Comparison of ENCODE assay signal across 28 cellular contexts in the genomic region with DNA sequence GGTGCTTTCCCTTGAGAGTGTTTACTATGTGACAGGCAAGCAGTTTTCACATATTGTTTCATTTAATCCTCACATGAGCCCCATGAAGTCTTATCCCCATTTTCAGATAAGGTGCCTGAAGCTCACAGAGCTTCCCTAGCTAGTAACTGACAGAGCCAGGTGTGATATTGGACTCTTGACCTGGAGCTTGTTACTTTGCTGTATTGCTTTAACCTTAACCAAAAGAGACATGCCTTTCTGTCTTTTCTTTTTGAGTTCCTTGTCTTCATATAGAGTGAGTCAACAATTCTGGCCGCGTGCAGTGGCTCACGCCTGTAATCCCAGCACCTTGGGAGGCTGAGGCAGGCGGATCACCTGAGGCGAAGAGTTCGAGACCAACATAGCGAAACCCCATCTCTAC. TPM values are rescaled to one million over a fixed set of nuclear protein-coding genes. Genes with fewer than 3 reads are reported as not detected.
DNase-seq lines count a peak whose midpoint lies in the region; ATAC-seq and TF ChIP-seq lines count a peak whose summit lies in the region.
"Had no signal": no experiment of that assay in that cellular context is flagged by ENCODE, and none has a peak within 500 bp of the region (broad histone marks: within the 10 kb centered on the region; RNA-seq: fewer than 3 reads in every experiment).

No MANE protein-coding gene starts in this region.

- TF ChIP-seq POLR2A in heart left ventricle (IDR thresholded peaks at IDR 0.05), result no peak

- H3K9me3 ChIP-seq in cardiac muscle cell (ENCODE audit: low read depth) (no peaks in the 10 kb centered on the region), heart left ventricle (no peaks in the 10 kb centered on the region), endocrine pancreas (ENCODE audit: control insufficient read depth, low read length) (no peaks in the 10 kb centered on the region), skeletal muscle tissue (ENCODE audit: control insufficient read depth in 3 of 3, low read length in 3 of 3) (no peaks in the 10 kb centered on the region)
- H3K9me3 ChIP-seq: A549, colonic mucosa, prostate gland, sigmoid colon, tibial nerve had no signal

- H3K9ac ChIP-seq in endocrine pancreas (ENCODE audit: control insufficient read depth, insufficient read depth, low read length) (peak overlapping the region; percentile 8), skeletal muscle tissue (ENCODE audit: low read depth in 1 of 3, low read length in 3 of 3) (no peak overlapping the region)

- ATAC-seq in heart left ventricle, result no peak

- 89 to 96% (median 90%) methylated on average over 7 of the region's 7 CpGs for WGBS in heart left ventricle, 4 donors

- no peak for DNase-seq in cardiac muscle cell (ENCODE audit: low read depth in 1 of 2, low spot score in 1 of 2)
- DNase-seq in heart left ventricle, result no peak
- no peak for DNase-seq in head of caudate nucleus
- DNase-seq in hippocampal formation (lab: John Stamatoyannopoulos, UW), result no peak
- DNase-seq: activated CD4-positive, alpha-beta T cell treated with anti-CD3 and anti-CD28 coated beads for 1 hour; effector CD4-positive, alpha-beta T cell; GOT3; natural killer cell; NCI-H1436 treated with DMSO at 0.1 percent for 48 hours; occipital lobe; sigmoid colon had no signal

- H3K4me3 ChIP-seq in cardiac muscle cell (no peak overlapping the region), heart left ventricle (no peak overlapping the region), endocrine pancreas (ENCODE audit: control insufficient read depth, insufficient read depth, low read length) (no peak overlapping the region), skeletal muscle tissue (ENCODE audit: low read length in 3 of 3) (no peak overlapping the region)
- H3K4me3 ChIP-seq: A549, colonic mucosa, PC-9, prostate gland, sigmoid colon, tibial nerve had no signal

- H3K27ac ChIP-seq in cardiac muscle cell, result peak overlapping the region; percentile 45
- H3K27ac ChIP-seq in heart left ventricle, result no peak overlapping the region
- H3K27ac ChIP-seq in skeletal muscle tissue (ENCODE audit: low read depth, low read length), result peak overlapping the region; percentile 48
- H3K27ac ChIP-seq: A549, colonic mucosa, epithelial cell of prostate, PC-9, tibial nerve had no signal

- H3K27me3 ChIP-seq in cardiac muscle cell (no peaks in the 10 kb centered on the region), heart left ventricle (no peaks in the 10 kb centered on the region), endocrine pancreas (ENCODE audit: control insufficient read depth, insufficient read depth, low read length) (no peaks in the 10 kb centered on the region), skeletal muscle tissue (ENCODE audit: control insufficient read depth in 3 of 3, insufficient read depth in 3 of 3, low read length in 3 of 3) (no peaks in the 10 kb centered on the region)
- H3K27me3 ChIP-seq: colonic mucosa, sigmoid colon, tibial nerve had no signal

- H3K4me1 ChIP-seq in cardiac muscle cell (ENCODE audit: low read depth), result no peaks in the 10 kb centered on the region
- peaks cover 0 to 15% (median 3%) of the 10 kb centered on the region in 12 donors for H3K4me1 ChIP-seq in heart left ventricle
- peaks cover 12% of the 10 kb centered on the region for H3K4me1 ChIP-seq in endocrine pancreas (ENCODE audit: control insufficient read depth, insufficient read depth, low read length)
- peaks cover 21 to 26% (median 23%) of the 10 kb centered on the region in 3 donors for H3K4me1 ChIP-seq in skeletal muscle tissue (ENCODE audit: control insufficient read depth in 3 of 3, insufficient read depth in 3 of 3, low read length in 3 of 3)
- H3K4me1 ChIP-seq: A549, colonic mucosa had no signal

- intact Hi-C loops in heart left ventricle (cut with DNase I) (loop anchor here in 4 of 10 donors (5.0 to 10.0 kb wide), 4 partner anchors 91 to 369 kb away; a partner anchor contains a TSS), head of caudate nucleus (cut with DNase I) (no loop called here)

- TF ChIP-seq CTCF in cardiac muscle cell (IDR thresholded peaks at IDR 0.05; ENCODE audit: low read depth, low read length) (no peak), heart left ventricle (IDR thresholded peaks at IDR 0.05) (no peak)

- H3K36me3 ChIP-seq in cardiac muscle cell, result peaks cover 28% of the 10 kb centered on the region
- peaks cover 0 to 62% (median 59%) of the 10 kb centered on the region in 9 donors for H3K36me3 ChIP-seq in heart left ventricle
- no peaks in the 10 kb centered on the region for H3K36me3 ChIP-seq in endocrine pancreas (ENCODE audit: control insufficient read depth, insufficient read depth, low read length)
- peaks cover 42 to 48% (median 43%) of the 10 kb centered on the region in 3 donors for H3K36me3 ChIP-seq in skeletal muscle tissue (ENCODE audit: control insufficient read depth in 3 of 3, insufficient read depth in 3 of 3, low read length in 3 of 3)

RNA-seq across cellular contexts. Expression of a gene that starts 9.3 kb away (rescaled TPM):
- total RNA-seq in cardiac muscle cell, result 96.3 and 135 TPM in 2 replicates
- 150 and 180 TPM in 2 replicates for polyA plus RNA-seq in cardiac muscle cell
- total RNA-seq in heart left ventricle, result 10 to 100 TPM; 53.4 to 94.2 (median 70.9) TPM
- polyA plus RNA-seq in heart left ventricle, result 10 to 100 TPM; 36.3 to 59.8 TPM
- 23.5 TPM for total RNA-seq in skeletal muscle tissue

RNA-seq across cellular contexts. Expression of a gene that starts 10.7 kb away (rescaled TPM):
- total RNA-seq in cardiac muscle cell (38.2 and 82.1 TPM in 2 replicates), heart left ventricle (10 to 100 TPM; 24.5 to 39.0 (median 30.9) TPM), skeletal muscle tissue (38.1 TPM)
- polyA plus RNA-seq in cardiac muscle cell (55.7 and 57.5 TPM in 2 replicates), heart left ventricle (10 to 100 TPM; 28.5 to 58.2 TPM)

RNA-seq across cellular contexts. Expression of a gene that starts 28.8 kb away (rescaled TPM):
- total RNA-seq in cardiac muscle cell (399 and 408 TPM in 2 replicates), heart left ventricle (100 to 1,000 TPM; 225 to 400 (median 337) TPM), skeletal muscle tissue (168 TPM)
- polyA plus RNA-seq in cardiac muscle cell (551 and 577 TPM in 2 replicates), heart left ventricle (100 to 1,000 TPM; 291 to 431 TPM)

RNA-seq across cellular contexts. Expression of a gene that starts 40.1 kb away (rescaled TPM):
- 50.2 and 50.7 TPM in 2 replicates for total RNA-seq in cardiac muscle cell
- 74.4 and 78.5 TPM in 2 replicates for polyA plus RNA-seq in cardiac muscle cell
- 10 to 100 TPM; 58.2 to 81.9 (median 69.2) TPM for total RNA-seq in heart left ventricle
- 10 to 100 TPM; 63.4 to 80.5 TPM for polyA plus RNA-seq in heart left ventricle
- total RNA-seq in skeletal muscle tissue, result 45.9 TPM

RNA-seq across cellular contexts. Expression of a gene that starts 49.0 kb away (rescaled TPM):
- total RNA-seq in cardiac muscle cell, result not detected in 2 replicates
- polyA plus RNA-seq in cardiac muscle cell, result 0.15 TPM in 1 of 2 replicates, not detected in the other
- not detected for total RNA-seq in heart left ventricle
- not detected for polyA plus RNA-seq in heart left ventricle
- total RNA-seq in skeletal muscle tissue, result not detected
- total RNA-seq: activated CD4-positive, alpha-beta memory T cell treated with anti-CD3 and anti-CD28 coated beads for 36 hours; activated naive CD4-positive, alpha-beta T cell treated with anti-CD3 and anti-CD28 coated beads, Interleukin-2, amount 50 U/mL, for 72 hours; cardiac septum; CD4-positive, CD25-positive, alpha-beta regulatory T cell; glomerular endothelial cell; HFFc6; lower leg skin; natural killer cell; occipital lobe; PC-9; prostate gland; sigmoid colon; tibial nerve had no signal
- polyA plus RNA-seq: A549; CD4-positive, CD25-positive, alpha-beta regulatory T cell; IgD-negative memory B cell; keratinocyte had no signal

Comparison
In these comparisons a context has a peak if more than half of its experiments do, and no peak if none do; other contexts are left out.
1. H3K27ac ChIP-seq: peak in cardiac muscle cell (single experiment) and skeletal muscle tissue (single experiment); none in heart left ventricle (0 of 12).